In genomic region chr10:130337305-130337640, GRCh38 we compare ENCODE assay signal across 27 cellular contexts.
"Had no signal": no experiment of that assay in that cellular context is flagged by ENCODE, and none has a peak within 500 bp of the region (broad histone marks: within the 10 kb centered on the region; RNA-seq: fewer than 3 reads in every experiment).

No MANE protein-coding gene starts in this region.

- DNase-seq: activated CD4-positive, alpha-beta memory T cell treated with anti-CD3 and anti-CD28 coated beads, Interleukin-2, amount 10 ng/mL, durations not matched to agents 7 days and 5 days; activated CD4-positive, alpha-beta T cell treated with anti-CD3 and anti-CD28 coated beads for 1 hour; activated CD4-positive, alpha-beta T cell treated with anti-CD3 and anti-CD28 coated beads for 48 hours; activated CD4-positive, CD25-positive, alpha-beta regulatory T cell; activated CD8-positive, alpha-beta memory T cell treated with anti-CD3 and anti-CD28 coated beads for 24 hours; activated gamma-delta T cell; activated naive CD4-positive, alpha-beta T cell treated with anti-CD3 and anti-CD28 coated beads for 36 hours; activated T-cell treated with anti-CD3 and anti-CD28 coated beads, Interleukin-2, amount 50 U/mL, for 24 hours; Kasumi-1; KBM-7; MG63; NCI-H1092; NCI-H1436 treated with DMSO at 0.1 percent for 48 hours; NCI-H1694 treated with DMSO at 0.1 percent for 48 hours; NCI-H2029; NCI-H345; NCI-H524 treated with DMSO at 0.1 percent for 48 hours; SHP77; T1000 had no signal

- H3K27me3 Mint-ChIP-seq: activated CD4-positive, alpha-beta memory T cell treated with anti-CD3 and anti-CD28 coated beads, Interleukin-2, amount 10 ng/mL, durations not matched to agents 7 days and 5 days; activated T-cell treated with anti-CD3 and anti-CD28 coated beads, Interleukin-2, amount 50 U/mL, for 24 hours had no signal

- H3K4me3 Mint-ChIP-seq: activated CD4-positive, alpha-beta memory T cell treated with anti-CD3 and anti-CD28 coated beads, Interleukin-2, amount 10 ng/mL, durations not matched to agents 7 days and 5 days; activated naive CD4-positive, alpha-beta T cell treated with anti-CD3 and anti-CD28 coated beads for 36 hours; activated T-cell treated with anti-CD3 and anti-CD28 coated beads, Interleukin-2, amount 50 U/mL, for 24 hours had no signal

- H3K36me3 ChIP-seq: adrenal gland, breast epithelium, MG63, SJCRH30, WERI-Rb-1 had no signal

- H3K9me3 Mint-ChIP-seq: activated CD4-positive, alpha-beta memory T cell treated with anti-CD3 and anti-CD28 coated beads, Interleukin-2, amount 10 ng/mL, durations not matched to agents 7 days and 5 days; activated naive CD4-positive, alpha-beta T cell treated with anti-CD3 and anti-CD28 coated beads for 36 hours; activated naive CD4-positive, alpha-beta T cell treated with anti-CD3 and anti-CD28 coated beads, Interleukin-2, amount 50 U/mL, for 72 hours; activated T-cell treated with anti-CD3 and anti-CD28 coated beads, Interleukin-2, amount 50 U/mL, for 24 hours; activated T-helper 2 cell treated with anti-CD3 and anti-CD28 coated beads, Interferon-gamma antibody, Interleukin-2, Interleukin-4, amounts not matched to agents 10 μg/mL and 5 μg/mL and 100 μg/mL, durations not matched to agents 14 hours and 24 hours and 36 hours had no signal

- H3K27ac ChIP-seq: adrenal gland, body of pancreas, breast epithelium, SJCRH30, SK-N-MC, WERI-Rb-1 had no signal

- H3K27ac Mint-ChIP-seq: activated CD4-positive, alpha-beta memory T cell treated with anti-CD3 and anti-CD28 coated beads, Interleukin-2, amount 10 ng/mL, durations not matched to agents 7 days and 5 days; activated naive CD4-positive, alpha-beta T cell treated with anti-CD3 and anti-CD28 coated beads for 36 hours; activated naive CD4-positive, alpha-beta T cell treated with anti-CD3 and anti-CD28 coated beads, Interleukin-2, amount 50 U/mL, for 72 hours; activated T-cell treated with anti-CD3 and anti-CD28 coated beads, Interleukin-2, amount 50 U/mL, for 24 hours; activated T-helper 2 cell treated with anti-CD3 and anti-CD28 coated beads, Interferon-gamma antibody, Interleukin-2, Interleukin-4, amounts not matched to agents 10 μg/mL and 5 μg/mL and 100 μg/mL, durations not matched to agents 14 hours and 24 hours and 36 hours had no signal

- H3K27me3 ChIP-seq: adrenal gland, body of pancreas, MG63, SJCRH30 had no signal

- H3K9me3 ChIP-seq: adrenal gland, body of pancreas, breast epithelium, MG63, SJCRH30 had no signal

- ATAC-seq: activated naive CD4-positive, alpha-beta T cell treated with anti-CD3 and anti-CD28 coated beads, Interleukin-2, amount 50 U/mL, for 72 hours; body of pancreas had no signal

- H3K36me3 Mint-ChIP-seq: activated naive CD4-positive, alpha-beta T cell treated with anti-CD3 and anti-CD28 coated beads, Interleukin-2, amount 50 U/mL, for 72 hours had no signal

- H3K4me3 ChIP-seq: adrenal gland, body of pancreas, breast epithelium, MG63, SJCRH30, SK-N-MC had no signal

- H3K4me1 Mint-ChIP-seq: activated CD4-positive, alpha-beta memory T cell treated with anti-CD3 and anti-CD28 coated beads, Interleukin-2, amount 10 ng/mL, durations not matched to agents 7 days and 5 days had no signal

- H3K4me1 ChIP-seq: adrenal gland, body of pancreas, breast epithelium, SJCRH30 had no signal
